1 cellular context compared by ENCODE assay signal in the genomic region with DNA sequence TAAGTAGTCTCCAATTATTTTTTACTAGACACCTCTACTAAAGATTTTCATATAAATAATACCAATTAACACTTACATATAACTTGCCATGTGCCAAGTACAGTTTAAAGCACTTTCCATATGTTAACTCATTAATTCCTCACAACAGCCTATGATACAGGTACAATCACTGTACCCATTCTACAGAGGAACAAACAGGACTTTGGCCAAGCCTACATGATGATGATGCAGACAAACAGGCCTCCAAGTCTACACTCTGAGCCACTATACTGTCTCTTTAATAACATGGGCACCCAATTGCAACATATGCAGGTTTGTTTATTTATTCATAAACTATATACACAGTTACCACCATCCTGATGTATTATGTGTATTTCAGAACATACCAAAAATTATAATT.
TF ChIP-seq lines count a peak whose summit lies in the region.

No MANE protein-coding gene starts in this region.

TF ChIP-seq in HepG2, 621 proteins besides CTCF, POLR2A, EP300 and RAD21:
- TF ChIP-seq ZBTB8A (CRISPR knock-in tag; IDR thresholded peaks at IDR 0.05; ENCODE audit: borderline replicate concordance, low read depth) (no peak), ADNP (CRISPR knock-in tag; IDR thresholded peaks at IDR 0.05) (peak; percentile 77; the same call in 1 of the 2 replicates), CEBPB (IDR thresholded peaks at IDR 0.05; ENCODE audit: borderline replicate concordance, low read depth, low read length) (0 out of 2 replicates have a peak, but pooled peaks have one; percentile 6), KDM1A (CRISPR knock-in tag; IDR thresholded peaks at IDR 0.05) (peak; percentile 86; the same call in 1 of the 2 replicates), ZMYM3 (CRISPR knock-in tag; IDR thresholded peaks at IDR 0.05) (peak; percentile 86), ZNF503 (CRISPR knock-in tag; IDR thresholded peaks at IDR 0.05) (no peak), MIER2 (CRISPR knock-in tag; IDR thresholded peaks at IDR 0.05) (no peak), ZNF629 (CRISPR knock-in tag; conservative IDR thresholded peaks at IDR 0.05) (peak; percentile 96), RFX5 (IDR thresholded peaks at IDR 0.05; ENCODE audit: low read depth, low read length) (no peak), RCOR2 (CRISPR knock-in tag; IDR thresholded peaks at IDR 0.05) (peak; percentile 54; the same call in 1 of the 2 replicates)
TF ChIP-seq in HepG2: peak in this region for 6.
